ENCODE assay signal across 22 cellular contexts in the genomic region with DNA sequence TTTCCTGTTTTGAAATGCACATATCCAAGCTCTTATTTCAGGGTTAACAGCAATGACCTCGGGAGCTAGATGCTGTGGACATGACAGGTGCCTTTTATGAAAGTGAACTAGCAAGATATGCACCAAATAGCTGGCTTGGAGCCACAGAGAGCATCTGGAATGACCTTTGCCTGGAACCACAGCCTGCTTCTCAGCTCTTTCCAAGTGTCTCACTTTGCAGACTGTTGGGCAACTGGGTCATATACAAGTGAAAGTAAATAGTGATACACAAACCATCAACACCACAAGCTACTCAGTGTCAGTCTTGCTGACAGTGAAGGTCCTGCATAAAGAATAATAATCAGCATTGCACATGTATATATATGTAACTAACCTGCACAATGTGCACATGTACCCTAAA.
DNase-seq lines count a peak whose midpoint lies in the region; ATAC-seq, FAIRE-seq and TF ChIP-seq lines count a peak whose summit lies in the region.
"Had no signal": no experiment of that assay in that cellular context is flagged by ENCODE, and none has a peak within 500 bp of the region (broad histone marks: within the 10 kb centered on the region; RNA-seq: fewer than 3 reads in every experiment).

No MANE protein-coding gene starts in this region.

- 0 out of 2 replicates have a peak, but pooled peaks cover 2% of the 10 kb centered on the region for H3K9me2 ChIP-seq in PC-9 (ENCODE audit: insufficient read depth)

- BruUV-seq in PC-9 (replicated peaks; lab: Mats Ljungman, UMichigan) (no TSS peak), HepG2 (replicated peaks; lab: Mats Ljungman, UMichigan) (no TSS peak)

- no peak for TF ChIP-seq CTCF in PC-9 (conservative IDR thresholded peaks at IDR 0.05)
- no peak for TF ChIP-seq CTCF in HepG2 (CRISPR knock-in tag; IDR thresholded peaks at IDR 0.05)
- TF ChIP-seq CTCF in WERI-Rb-1 (IDR thresholded peaks at IDR 0.05; ENCODE audit: low read depth, low read length), result no peak

- TF ChIP-seq POLR2A in HepG2 (IDR thresholded peaks at IDR 0.05; ENCODE audit: insufficient read depth in 1 of 2, low read depth in 2 of 2, low read length in 2 of 2), result no peak

- H3K4me2 ChIP-seq in PC-9 (no peak overlapping the region), HepG2 (ENCODE audit: low read depth, low read length) (no peak overlapping the region)

- CTCF ChIA-PET in PC-9 (lab: Charles Lee) (no interaction called here), HepG2 (lab: Yijun Ruan, JAX; ENCODE audit: low intra/inter-chr PET ratio, low total read pairs) (no interaction called here)

- no peaks in the 10 kb centered on the region for H4K20me1 ChIP-seq in PC-9 (ENCODE audit: insufficient read depth)
- no peaks in the 10 kb centered on the region for H4K20me1 ChIP-seq in HepG2 (ENCODE audit: insufficient read depth, low read length)

- DNase-seq in DMS53 treated with DMSO at 0.1 percent for 48 hours (lab: John Stamatoyannopoulos, UW; ENCODE audit: unreplicated experiment) (peak; percentile 59), NCI-H146 (lab: John Stamatoyannopoulos, UW) (peak; percentile 34), PC-9 (peak; percentile 24 to 38), HepG2 (ENCODE audit: low spot score) (peak; percentile 72), GM19239 (ENCODE audit: insufficient read length, low spot score) (no peak), WERI-Rb-1 (no peak)
- DNase-seq: activated naive CD4-positive, alpha-beta T cell treated with anti-CD3 and anti-CD28 coated beads, Interleukin-2, amount 10 ng/mL, durations not matched to agents 7 days and 5 days; amniotic stem cell; endodermal cell; gastrocnemius medialis; hypothalamus; NCI-H187 treated with DMSO at 0.1 percent for 48 hours; NCI-H526; trophoblast cell had no signal

- H3K27me3 ChIP-seq in PC-9 (ENCODE audit: insufficient read depth, low read depth) (no peaks in the 10 kb centered on the region), HepG2 (ENCODE audit: control insufficient read depth in 1 of 2, insufficient read depth in 2 of 2, low read length in 2 of 2) (no peaks in the 10 kb centered on the region), WERI-Rb-1 (ENCODE audit: insufficient read depth, low read depth, severe bottlenecking) (no peaks in the 10 kb centered on the region)
- H3K27me3 ChIP-seq: gastrocnemius medialis had no signal

- no peaks in the 10 kb centered on the region for H3K9me3 ChIP-seq in PC-9 (ENCODE audit: insufficient read depth, low read depth)
- H3K9me3 ChIP-seq in HepG2 (ENCODE audit: low read length), result no peaks in the 10 kb centered on the region
- no peaks in the 10 kb centered on the region for H3K9me3 ChIP-seq in WERI-Rb-1 (ENCODE audit: severe bottlenecking)
- H3K9me3 ChIP-seq: gastrocnemius medialis, prostate gland had no signal

- H2AFZ ChIP-seq in PC-9 (no peak overlapping the region), HepG2 (ENCODE audit: low read length) (no peak overlapping the region)

- H3K9ac ChIP-seq in HepG2 (ENCODE audit: insufficient read depth, low read depth, low read length), result no peak overlapping the region

- no peak for TF ChIP-seq RAD21 in HepG2 (CRISPR knock-in tag; IDR thresholded peaks at IDR 0.05)

- H3K79me2 ChIP-seq in PC-9 (ENCODE audit: low read depth), result no peaks in the 10 kb centered on the region
- H3K79me2 ChIP-seq in HepG2 (ENCODE audit: insufficient read depth, low read length), result no peaks in the 10 kb centered on the region

- no peaks in the 10 kb centered on the region for H3K4me1 ChIP-seq in PC-9 (replicated peaks; ENCODE audit: insufficient read depth)
- peaks cover 9% of the 10 kb centered on the region for H3K4me1 ChIP-seq in HepG2 (ENCODE audit: insufficient read depth, low read length)
- H3K4me1 ChIP-seq: gastrocnemius medialis, prostate gland had no signal

- intact Hi-C loops in PC-9 (cut with micrococcal nuclease; ENCODE audit: unreplicated experiment), result no loop called here
- intact Hi-C loops in HepG2 (cut with micrococcal nuclease; ENCODE audit: unreplicated experiment), result no loop called here

- FAIRE-seq in HepG2 (lab: Jason Lieb, UNC) (peak; percentile 86), GM19239 (lab: Jason Lieb, UNC) (no peak)
- FAIRE-seq: K562 had no signal

- H3F3A ChIP-seq in PC-9 (ENCODE audit: insufficient read depth, low read depth), result 0 out of 2 replicates have a peak, but pooled peaks cover 4% of the 10 kb centered on the region

- H3K27ac ChIP-seq in PC-9 (no peak overlapping the region), HepG2 (ENCODE audit: extremely low read length, insufficient read depth, low read length) (no peak overlapping the region), WERI-Rb-1 (no peak overlapping the region)
- H3K27ac ChIP-seq: C4-2B, gastrocnemius medialis, prostate gland, VCaP had no signal

- in situ Hi-C loops in HepG2 (cut with HindIII; ENCODE audit: extremely low pct_ligation_motif_present, low pct_unique_long_range_greater_than_20kb), result no loop called here

- POLR2A ChIA-PET in PC-9 (lab: Charles Lee; ENCODE audit: unreplicated experiment) (no interaction called here), HepG2 (lab: Yijun Ruan, JAX) (no interaction called here)

- H3K4me3 ChIP-seq in PC-9, result no peak overlapping the region
- no peak overlapping the region for H3K4me3 ChIP-seq in HepG2 (replicated peaks in 1 of 3; ENCODE audit: insufficient read depth in 1 of 3, low read depth in 2 of 3, low read length in 3 of 3)
- H3K4me3 ChIP-seq in WERI-Rb-1 (ENCODE audit: low read depth, low read length), result no peak overlapping the region
- H3K4me3 ChIP-seq: gastrocnemius medialis, K562, lung, prostate gland had no signal

- 13% methylated on average over 1 of the region's 1 CpG for WGBS in HepG2 (ENCODE audit: low lambda C conversion rate)

- H3K36me3 ChIP-seq in PC-9 (ENCODE audit: low read depth) (no peaks in the 10 kb centered on the region), HepG2 (replicated peaks in 1 of 2; ENCODE audit: control insufficient read depth in 1 of 2, insufficient read depth in 2 of 2, low read length in 2 of 2) (no peaks in the 10 kb centered on the region), WERI-Rb-1 (no peaks in the 10 kb centered on the region)
- H3K36me3 ChIP-seq: gastrocnemius medialis, prostate gland had no signal

- no peak for TF ChIP-seq EP300 in HepG2 (IDR thresholded peaks at IDR 0.05; ENCODE audit: low read depth in 2 of 2, low read length in 2 of 2)
- no peak for TF ChIP-seq EP300 in HepG2 (CRISPR knock-in tag; IDR thresholded peaks at IDR 0.05; ENCODE audit: borderline replicate concordance)

- ATAC-seq in HepG2 (peak; percentile 97), GM18868 (IDR thresholded peaks at IDR 0.05; ENCODE audit: unreplicated experiment) (no peak), GM19452 (IDR thresholded peaks at IDR 0.05; ENCODE audit: unreplicated experiment) (no peak)
- ATAC-seq: gastrocnemius medialis, K562, Right ventricle myocardium inferior had no signal

TF ChIP-seq in HepG2, 621 proteins besides CTCF, POLR2A, EP300 and RAD21 (continues in another document):
- TF ChIP-seq NFE2 (CRISPR knock-in tag; IDR thresholded peaks at IDR 0.05) (no peak), SKI (IDR thresholded peaks at IDR 0.05; ENCODE audit: partially characterized antibody) (peak; percentile 46), KLF11 (CRISPR knock-in tag; IDR thresholded peaks at IDR 0.05) (no peak), CEBPG (CRISPR knock-in tag; IDR thresholded peaks at IDR 0.05) (peak; percentile 78), RBAK (CRISPR knock-in tag; IDR thresholded peaks at IDR 0.05) (no peak), CEBPB (IDR thresholded peaks at IDR 0.05; ENCODE audit: borderline replicate concordance, low read depth, low read length) (peak; percentile 85), MAZ (IDR thresholded peaks at IDR 0.05; ENCODE audit: borderline replicate concordance, low read depth, low read length) (no peak), MAZ (CRISPR knock-in tag; IDR thresholded peaks at IDR 0.05; ENCODE audit: low read depth) (no peak), NR2F1 (CRISPR knock-in tag; IDR thresholded peaks at IDR 0.05) (peak; percentile 49 to 79; a peak in 3 of 4 replicates), ZNF879 (CRISPR knock-in tag; IDR thresholded peaks at IDR 0.05) (no peak), FOXA3 (CRISPR knock-in tag; IDR thresholded peaks at IDR 0.05) (peak; percentile 34; the same call in 1 of the 2 replicates)
- TF ChIP-seq, protein P1, sequence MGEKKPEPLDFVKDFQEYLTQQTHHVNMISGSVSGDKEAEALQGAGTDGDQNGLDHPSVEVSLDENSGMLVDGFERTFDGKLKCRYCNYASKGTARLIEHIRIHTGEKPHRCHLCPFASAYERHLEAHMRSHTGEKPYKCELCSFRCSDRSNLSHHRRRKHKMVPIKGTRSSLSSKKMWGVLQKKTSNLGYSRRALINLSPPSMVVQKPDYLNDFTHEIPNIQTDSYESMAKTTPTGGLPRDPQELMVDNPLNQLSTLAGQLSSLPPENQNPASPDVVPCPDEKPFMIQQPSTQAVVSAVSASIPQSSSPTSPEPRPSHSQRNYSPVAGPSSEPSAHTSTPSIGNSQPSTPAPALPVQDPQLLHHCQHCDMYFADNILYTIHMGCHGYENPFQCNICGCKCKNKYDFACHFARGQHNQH (CRISPR knock-in tag; IDR thresholded peaks at IDR 0.05), result no peak
- TF ChIP-seq, protein P2, sequence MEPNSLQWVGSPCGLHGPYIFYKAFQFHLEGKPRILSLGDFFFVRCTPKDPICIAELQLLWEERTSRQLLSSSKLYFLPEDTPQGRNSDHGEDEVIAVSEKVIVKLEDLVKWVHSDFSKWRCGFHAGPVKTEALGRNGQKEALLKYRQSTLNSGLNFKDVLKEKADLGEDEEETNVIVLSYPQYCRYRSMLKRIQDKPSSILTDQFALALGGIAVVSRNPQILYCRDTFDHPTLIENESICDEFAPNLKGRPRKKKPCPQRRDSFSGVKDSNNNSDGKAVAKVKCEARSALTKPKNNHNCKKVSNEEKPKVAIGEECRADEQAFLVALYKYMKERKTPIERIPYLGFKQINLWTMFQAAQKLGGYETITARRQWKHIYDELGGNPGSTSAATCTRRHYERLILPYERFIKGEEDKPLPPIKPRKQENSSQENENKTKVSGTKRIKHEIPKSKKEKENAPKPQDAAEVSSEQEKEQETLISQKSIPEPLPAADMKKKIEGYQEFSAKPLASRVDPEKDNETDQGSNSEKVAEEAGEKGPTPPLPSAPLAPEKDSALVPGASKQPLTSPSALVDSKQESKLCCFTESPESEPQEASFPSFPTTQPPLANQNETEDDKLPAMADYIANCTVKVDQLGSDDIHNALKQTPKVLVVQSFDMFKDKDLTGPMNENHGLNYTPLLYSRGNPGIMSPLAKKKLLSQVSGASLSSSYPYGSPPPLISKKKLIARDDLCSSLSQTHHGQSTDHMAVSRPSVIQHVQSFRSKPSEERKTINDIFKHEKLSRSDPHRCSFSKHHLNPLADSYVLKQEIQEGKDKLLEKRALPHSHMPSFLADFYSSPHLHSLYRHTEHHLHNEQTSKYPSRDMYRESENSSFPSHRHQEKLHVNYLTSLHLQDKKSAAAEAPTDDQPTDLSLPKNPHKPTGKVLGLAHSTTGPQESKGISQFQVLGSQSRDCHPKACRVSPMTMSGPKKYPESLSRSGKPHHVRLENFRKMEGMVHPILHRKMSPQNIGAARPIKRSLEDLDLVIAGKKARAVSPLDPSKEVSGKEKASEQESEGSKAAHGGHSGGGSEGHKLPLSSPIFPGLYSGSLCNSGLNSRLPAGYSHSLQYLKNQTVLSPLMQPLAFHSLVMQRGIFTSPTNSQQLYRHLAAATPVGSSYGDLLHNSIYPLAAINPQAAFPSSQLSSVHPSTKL (CRISPR knock-in tag; IDR thresholded peaks at IDR 0.05), result peak; percentile 71

Comparison
In these comparisons a context has a peak if more than half of its experiments do, and no peak if none do; other contexts are left out.
1. DNase-seq: peak in DMS53 treated with DMSO at 0.1 percent for 48 hours (single experiment), NCI-H146 (single experiment), PC-9 (2 of 2) and HepG2 (single experiment); none in GM19239 (single experiment) and WERI-Rb-1 (single experiment).